12 cellular contexts compared by ENCODE assay signal in the genomic region with DNA sequence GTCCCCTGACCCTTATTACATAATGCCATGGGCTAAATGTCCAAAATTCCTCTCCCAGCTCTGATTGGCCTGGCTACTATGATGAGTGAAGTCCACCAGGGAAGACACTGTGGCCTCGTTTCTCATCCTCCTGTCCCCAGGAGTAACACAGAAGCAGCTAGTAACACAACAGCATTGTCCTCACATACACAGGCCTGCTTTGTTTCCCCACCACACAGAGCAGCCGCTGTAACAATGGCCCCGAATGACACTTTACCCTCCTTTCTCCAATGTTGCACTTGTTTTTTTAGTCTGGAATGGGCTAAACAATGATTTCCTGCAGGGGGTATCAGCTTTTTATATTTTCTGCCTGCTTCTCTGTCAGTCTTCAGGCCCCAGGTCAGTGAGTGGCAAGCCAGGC. TPM values are rescaled to one million over a fixed set of nuclear protein-coding genes. Genes with fewer than 3 reads are reported as not detected.
DNase-seq lines count a peak whose midpoint lies in the region; ATAC-seq and TF ChIP-seq lines count a peak whose summit lies in the region.
"Had no signal": no experiment of that assay in that cellular context is flagged by ENCODE, and none has a peak within 500 bp of the region (broad histone marks: within the 10 kb centered on the region; RNA-seq: fewer than 3 reads in every experiment).

A gene with protein sequence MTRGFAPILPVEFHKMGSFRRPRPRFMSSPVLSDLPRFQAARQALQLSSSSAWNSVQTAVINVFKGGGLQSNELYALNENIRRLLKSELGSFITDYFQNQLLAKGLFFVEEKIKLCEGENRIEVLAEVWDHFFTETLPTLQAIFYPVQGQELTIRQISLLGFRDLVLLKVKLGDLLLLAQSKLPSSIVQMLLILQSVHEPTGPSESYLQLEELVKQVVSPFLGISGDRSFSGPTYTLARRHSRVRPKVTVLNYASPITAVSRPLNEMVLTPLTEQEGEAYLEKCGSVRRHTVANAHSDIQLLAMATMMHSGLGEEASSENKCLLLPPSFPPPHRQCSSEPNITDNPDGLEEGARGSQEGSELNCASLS (plus strand): TSS at position 363 of the 400 bp plus-strand sequence. CDS start 104,834 bp downstream, outside the sequence.

- WGBS in mesendoderm (ENCODE audit: extremely low coverage, insufficient coverage, low lambda C conversion rate), result no CpG with 5 or more reads among the region's 3 CpGs

- H2BK120ac ChIP-seq in mesendoderm (ENCODE audit: low read depth, low read length), result no peak within 1 kb of the TSS

- H3K4me3 ChIP-seq in A673 (ENCODE audit: low read depth, low read length, poor library complexity, severe bottlenecking), result no peak within 1 kb of the TSS
- H3K4me3 ChIP-seq in RWPE2 (ENCODE audit: severe bottlenecking), result no peak within 1 kb of the TSS
- no peak within 1 kb of the TSS for H3K4me3 ChIP-seq in osteoblast (ENCODE audit: insufficient read depth, low read length)
- no peak within 1 kb of the TSS for H3K4me3 ChIP-seq in mesendoderm (ENCODE audit: low read length)
- H3K4me3 ChIP-seq: hepatocyte had no signal

- TF ChIP-seq POLR2A in erythroblast (IDR thresholded peaks at IDR 0.05; ENCODE audit: low read length), result no peak

- no peak within 1 kb of the TSS for H3K18ac ChIP-seq in mesendoderm (ENCODE audit: low read length)

- POLR2A ChIA-PET in A673 (lab: Charles Lee; ENCODE audit: low non-redundant PET), result interaction anchor here (0.5 kb wide), 1 partner anchor 78 kb away, joined by 3 read pairs; no protein-coding TSS in a partner anchor

- intact Hi-C loops in A673 (cut with micrococcal nuclease; ENCODE audit: unreplicated experiment), result no loop called here
- intact Hi-C loops in posterior vena cava (cut with DNase I), result loop anchor here in 1 of 2 donors (10.0 kb wide), 1 partner anchor 179 kb away; no protein-coding TSS in a partner anchor

- H3K4me2 ChIP-seq in osteoblast (ENCODE audit: insufficient read depth, low read length) (peak within 1 kb of the TSS; percentile 31), mesendoderm (ENCODE audit: low read length) (no peak within 1 kb of the TSS)
- H3K4me2 ChIP-seq: hepatocyte had no signal

- H3K79me1 ChIP-seq in mesendoderm (ENCODE audit: low read length), result no peaks in the 10 kb centered on the region

- H3K9me3 ChIP-seq in A673 (ENCODE audit: low read depth, low read length, poor library complexity, severe bottlenecking) (no peaks in the 10 kb centered on the region), RWPE2 (ENCODE audit: severe bottlenecking) (no peaks in the 10 kb centered on the region), osteoblast (ENCODE audit: low read depth, low read length) (no peaks in the 10 kb centered on the region)

- H3K4me1 ChIP-seq in A673 (ENCODE audit: insufficient read depth, low read length, poor library complexity, severe bottlenecking) (peaks cover 25% of the 10 kb centered on the region), RWPE2 (ENCODE audit: insufficient read depth, poor library complexity, severe bottlenecking) (peaks cover 2% of the 10 kb centered on the region), osteoblast (ENCODE audit: insufficient read depth, low read length) (peaks cover 5% of the 10 kb centered on the region), mesendoderm (ENCODE audit: control insufficient read depth, low read depth, low read length) (no peaks in the 10 kb centered on the region)

- H3K56ac ChIP-seq in mesendoderm (ENCODE audit: low read length), result no peak within 1 kb of the TSS

- H3K79me2 ChIP-seq in osteoblast (ENCODE audit: insufficient read depth, low read length) (no peaks in the 10 kb centered on the region), mesendoderm (ENCODE audit: control insufficient read depth, insufficient read depth, low read length) (no peaks in the 10 kb centered on the region)
- H3K79me2 ChIP-seq: hepatocyte had no signal

- no peak within 1 kb of the TSS for H4K5ac ChIP-seq in mesendoderm (ENCODE audit: low read length)

- BruUV-seq in A673 (replicated peaks; lab: Mats Ljungman, UMichigan), result no TSS peak

- no peak within 1 kb of the TSS for H2AFZ ChIP-seq in osteoblast (ENCODE audit: low read length)
- H2AFZ ChIP-seq: hepatocyte had no signal

- H3K27ac ChIP-seq in A673 (ENCODE audit: low read depth, low read length, poor library complexity, severe bottlenecking) (no peak within 1 kb of the TSS), RWPE2 (ENCODE audit: poor library complexity, severe bottlenecking) (peak within 1 kb of the TSS; percentile 16), osteoblast (ENCODE audit: low read depth, low read length) (no peak within 1 kb of the TSS), mesendoderm (ENCODE audit: low read depth, low read length) (no peak within 1 kb of the TSS)
- H3K27ac ChIP-seq: hepatocyte had no signal

- DNase-seq in A673 (ENCODE audit: low spot score) (no peak), RWPE2 (ENCODE audit: low spot score) (no peak), globus pallidus (ENCODE audit: low spot score) (peak; percentile 96), osteoblast (ENCODE audit: insufficient read length, low spot score, missing footprints) (no peak), erythroblast (lab: John Stamatoyannopoulos, UW) (no peak), posterior vena cava (ENCODE audit: low spot score) (no peak), mesendoderm (no peak)
- DNase-seq: NCI-H1417; stimulated activated CD4-positive, alpha-beta T cell treated with anti-CD3 and anti-CD28 coated beads, Interleukin-1b, Interleukin-23, amount 100 ng/mL, for 48 hours; stimulated activated naive CD4-positive, alpha-beta T cell treated with Interleukin-2 at 50 U/mL for 16 hours had no signal

- ATAC-seq in RWPE2 (ENCODE audit: low read depth), result no peak
- ATAC-seq in GM21786 (IDR thresholded peaks at IDR 0.05; ENCODE audit: unreplicated experiment), result no peak

- H3K23ac ChIP-seq in mesendoderm (ENCODE audit: low read length), result no peak within 1 kb of the TSS

- H3K9ac ChIP-seq in mesendoderm (ENCODE audit: low read length), result no peak within 1 kb of the TSS

- no peak within 1 kb of the TSS for H2BK5ac ChIP-seq in mesendoderm (ENCODE audit: low read length)

- H2AK5ac ChIP-seq in mesendoderm (ENCODE audit: low read length), result no peak within 1 kb of the TSS

- CTCF ChIA-PET in A673 (lab: Charles Lee), result no interaction called here

- H3K36me3 ChIP-seq in A673 (ENCODE audit: insufficient read depth, low read length, poor library complexity, severe bottlenecking) (no peaks in the 10 kb centered on the region), RWPE2 (ENCODE audit: low read depth) (no peaks in the 10 kb centered on the region), osteoblast (ENCODE audit: insufficient read depth, low read length) (no peaks in the 10 kb centered on the region), mesendoderm (ENCODE audit: control insufficient read depth, insufficient read depth, low read length) (no peaks in the 10 kb centered on the region)

- no peak for TF ChIP-seq CTCF in A673 (conservative IDR thresholded peaks at IDR 0.05; ENCODE audit: low read depth, low read length)
- no peak for TF ChIP-seq CTCF in RWPE2 (IDR thresholded peaks at IDR 0.05; ENCODE audit: poor library complexity, severe bottlenecking)
- TF ChIP-seq CTCF in osteoblast (IDR thresholded peaks at IDR 0.05; ENCODE audit: extremely low read depth, low read depth, low read length), result no peak

- no peaks in the 10 kb centered on the region for H3K27me3 ChIP-seq in A673 (replicated peaks; ENCODE audit: insufficient read depth, low read depth, low read length, poor library complexity)
- H3K27me3 ChIP-seq in RWPE2 (ENCODE audit: insufficient read depth, poor library complexity, severe bottlenecking), result no peaks in the 10 kb centered on the region
- H3K27me3 ChIP-seq in osteoblast (ENCODE audit: insufficient read depth, low read length), result no peaks in the 10 kb centered on the region
- H3K27me3 ChIP-seq in mesendoderm (ENCODE audit: insufficient read depth, low read length, poor library complexity), result no peaks in the 10 kb centered on the region
- H3K27me3 ChIP-seq: hepatocyte had no signal

- H3K4ac ChIP-seq in mesendoderm (ENCODE audit: low read depth, low read length), result no peak within 1 kb of the TSS

- no peak within 1 kb of the TSS for H4K8ac ChIP-seq in mesendoderm (ENCODE audit: low read depth, low read length)

- no peaks in the 10 kb centered on the region for H4K20me1 ChIP-seq in osteoblast (ENCODE audit: insufficient read depth, low read length)

- no peak within 1 kb of the TSS for H2BK15ac ChIP-seq in mesendoderm (replicated peaks; ENCODE audit: low read depth)

RNA-seq across cellular contexts. Expression of the gene that starts here (rescaled TPM):
- 76.1 and 102 TPM in 2 replicates for total RNA-seq in A673 (2021)
- total RNA-seq in osteoblast, result 9.8 and 18.6 TPM in 2 replicates
- total RNA-seq in posterior vena cava, result 10 to 100 TPM in 1 of 2 donors, 1 to 10 TPM in 1; 6.4 to 12.2 TPM
- polyA plus RNA-seq in mesendoderm (2013, experiment 1 of 2), result 3.8 TPM
- 3.4 TPM for polyA plus RNA-seq in mesendoderm (2013, experiment 2 of 2)
